ENCODE assay signal across 1 cellular context in the genomic region with DNA sequence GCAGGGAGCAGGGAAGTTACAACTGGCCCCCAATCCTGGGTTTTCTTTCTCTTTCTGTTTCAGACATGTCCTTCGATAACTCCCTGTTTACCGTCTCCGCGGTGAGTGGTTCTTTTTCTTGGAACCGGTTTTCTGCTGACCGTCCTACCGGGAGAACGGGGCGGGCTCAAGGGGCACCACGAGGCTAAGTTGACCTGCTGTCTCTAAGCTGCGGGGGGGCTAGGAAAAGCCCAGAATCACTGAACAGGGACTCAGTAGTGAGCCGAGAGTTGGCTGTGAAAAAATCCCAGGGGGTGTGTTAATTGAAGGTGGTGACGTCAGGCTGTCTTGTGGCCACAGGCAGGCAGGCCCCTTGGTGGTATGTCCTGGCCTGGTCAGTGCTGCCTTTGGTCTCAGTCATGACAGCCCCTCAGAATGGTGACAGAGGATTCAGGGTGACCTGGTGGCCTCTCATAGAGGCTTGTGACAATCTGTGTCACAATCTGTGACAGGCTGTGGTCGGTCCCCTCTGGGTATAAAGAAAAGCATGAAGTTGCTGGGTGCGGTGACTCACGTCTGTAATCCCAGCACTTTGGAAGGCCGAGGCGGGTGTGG.
TF ChIP-seq lines count a peak whose summit lies in the region.

No MANE protein-coding gene starts in this region.

TF ChIP-seq in HEK293, 187 proteins besides CTCF, POLR2A, EP300 and RAD21 (continued from another document):
- TF ChIP-seq ZBTB21 (tag by site-specific recombination; IDR thresholded peaks at IDR 0.05), result peak; percentile 39; the same call in 1 of the 2 replicates
- TF ChIP-seq ZNF600 (tag by site-specific recombination; IDR thresholded peaks at IDR 0.05), result peak; percentile 65
- TF ChIP-seq, protein P1, sequence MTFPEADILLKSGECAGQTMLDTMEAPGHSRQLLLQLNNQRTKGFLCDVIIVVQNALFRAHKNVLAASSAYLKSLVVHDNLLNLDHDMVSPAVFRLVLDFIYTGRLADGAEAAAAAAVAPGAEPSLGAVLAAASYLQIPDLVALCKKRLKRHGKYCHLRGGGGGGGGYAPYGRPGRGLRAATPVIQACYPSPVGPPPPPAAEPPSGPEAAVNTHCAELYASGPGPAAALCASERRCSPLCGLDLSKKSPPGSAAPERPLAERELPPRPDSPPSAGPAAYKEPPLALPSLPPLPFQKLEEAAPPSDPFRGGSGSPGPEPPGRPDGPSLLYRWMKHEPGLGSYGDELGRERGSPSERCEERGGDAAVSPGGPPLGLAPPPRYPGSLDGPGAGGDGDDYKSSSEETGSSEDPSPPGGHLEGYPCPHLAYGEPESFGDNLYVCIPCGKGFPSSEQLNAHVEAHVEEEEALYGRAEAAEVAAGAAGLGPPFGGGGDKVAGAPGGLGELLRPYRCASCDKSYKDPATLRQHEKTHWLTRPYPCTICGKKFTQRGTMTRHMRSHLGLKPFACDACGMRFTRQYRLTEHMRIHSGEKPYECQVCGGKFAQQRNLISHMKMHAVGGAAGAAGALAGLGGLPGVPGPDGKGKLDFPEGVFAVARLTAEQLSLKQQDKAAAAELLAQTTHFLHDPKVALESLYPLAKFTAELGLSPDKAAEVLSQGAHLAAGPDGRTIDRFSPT (tag by site-specific recombination; IDR thresholded peaks at IDR 0.05), result peak; percentile 84
- TF ChIP-seq OSR2 (tag by site-specific recombination; IDR thresholded peaks at IDR 0.05), result 0 out of 2 replicates have a peak, but pooled peaks have one; percentile 11
- TF ChIP-seq, protein P2, sequence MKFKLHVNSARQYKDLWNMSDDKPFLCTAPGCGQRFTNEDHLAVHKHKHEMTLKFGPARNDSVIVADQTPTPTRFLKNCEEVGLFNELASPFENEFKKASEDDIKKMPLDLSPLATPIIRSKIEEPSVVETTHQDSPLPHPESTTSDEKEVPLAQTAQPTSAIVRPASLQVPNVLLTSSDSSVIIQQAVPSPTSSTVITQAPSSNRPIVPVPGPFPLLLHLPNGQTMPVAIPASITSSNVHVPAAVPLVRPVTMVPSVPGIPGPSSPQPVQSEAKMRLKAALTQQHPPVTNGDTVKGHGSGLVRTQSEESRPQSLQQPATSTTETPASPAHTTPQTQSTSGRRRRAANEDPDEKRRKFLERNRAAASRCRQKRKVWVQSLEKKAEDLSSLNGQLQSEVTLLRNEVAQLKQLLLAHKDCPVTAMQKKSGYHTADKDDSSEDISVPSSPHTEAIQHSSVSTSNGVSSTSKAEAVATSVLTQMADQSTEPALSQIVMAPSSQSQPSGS (tag by site-specific recombination; IDR thresholded peaks at IDR 0.05; ENCODE audit: low read depth), result peak; percentile 94
- TF ChIP-seq BCL11A (tag by site-specific recombination; IDR thresholded peaks at IDR 0.05; ENCODE audit: low read depth), result peak; percentile 47; the same call in 1 of the 2 replicates
- peak; percentile 68 for TF ChIP-seq KLF10 (tag by site-specific recombination; IDR thresholded peaks at IDR 0.05)
